Comparison of ENCODE assay signal across 17 cellular contexts in genomic region chr7:56811081-56811480, GRCh38.
DNase-seq lines count a peak whose midpoint lies in the region; ATAC-seq and TF ChIP-seq lines count a peak whose summit lies in the region.
"Had no signal": no experiment of that assay in that cellular context is flagged by ENCODE, and none has a peak within 500 bp of the region (broad histone marks: within the 10 kb centered on the region; RNA-seq: fewer than 3 reads in every experiment).

No MANE protein-coding gene starts in this region.

- H3K9ac ChIP-seq in SK-N-SH = no peak overlapping the region
- H3K9ac ChIP-seq: BLaER1 treated with 17β-estradiol and CSF1 and Interleukin-3, amounts not matched to agents 10 nM and 100 nM had no signal

- H3K4me2 ChIP-seq in SK-N-SH (no peak overlapping the region), osteoblast (ENCODE audit: insufficient read depth, low read length) (no peak overlapping the region)
- H3K4me2 ChIP-seq: A549; BLaER1 treated with 17β-estradiol and CSF1 and Interleukin-3, amounts not matched to agents 10 nM and 100 nM had no signal

- H3K9me2 ChIP-seq in SK-N-SH = no peaks in the 10 kb centered on the region

- 53% methylated on average over 14 of the region's 14 CpGs for WGBS in SK-N-SH (ENCODE audit: low lambda C conversion rate)
- 87% methylated on average over 13 of the region's 14 CpGs for WGBS in esophagus muscularis mucosa

- H3K27ac ChIP-seq in SK-N-SH (ENCODE audit: low read depth in 2 of 2, low read length in 1 of 2) = no peak overlapping the region
- H3K27ac ChIP-seq in esophagus muscularis mucosa (replicated peaks in 1 of 4) = no peak overlapping the region
- H3K27ac ChIP-seq in osteoblast (ENCODE audit: low read depth, low read length) = no peak overlapping the region
- H3K27ac ChIP-seq: 22Rv1; A549; BLaER1 treated with 17β-estradiol and CSF1 and Interleukin-3, amounts not matched to agents 10 nM and 100 nM; C4-2B had no signal

- DNase-seq in SK-N-SH = peak; percentile 6
- peak; percentile 4 for DNase-seq in GM13977 (ENCODE audit: low spot score)
- DNase-seq in esophagus muscularis mucosa (ENCODE audit: extremely low spot score) = peak; percentile 82
- DNase-seq in osteoblast (ENCODE audit: insufficient read length, low spot score, missing footprints) = peak; percentile 37
- no peak for DNase-seq in NCI-H226
- DNase-seq in stimulated activated CD8-positive, alpha-beta memory T cell treated with anti-CD3 and anti-CD28 coated beads, Interleukin-4, amount 100 ng/mL, for 48 hours = no peak
- DNase-seq: AML-193; CD4-positive, alpha-beta T cell; CD8-positive, alpha-beta T cell; DMS79 treated with DMSO at 0.1 percent for 48 hours; GF-D8 had no signal

- H4K20me1 ChIP-seq in SK-N-SH (ENCODE audit: insufficient read depth) (no peaks in the 10 kb centered on the region), osteoblast (ENCODE audit: insufficient read depth, low read length) (no peaks in the 10 kb centered on the region)
- H4K20me1 ChIP-seq: BLaER1 treated with 17β-estradiol and CSF1 and Interleukin-3, amounts not matched to agents 10 nM and 100 nM had no signal

- H3K79me2 ChIP-seq in SK-N-SH (ENCODE audit: insufficient read depth) (no peaks in the 10 kb centered on the region), osteoblast (ENCODE audit: insufficient read depth, low read length) (no peaks in the 10 kb centered on the region)

- H3K4me3 ChIP-seq in SK-N-SH (ENCODE audit: low read depth in 2 of 2, low read length in 1 of 2) (no peak overlapping the region), esophagus muscularis mucosa (no peak overlapping the region), osteoblast (ENCODE audit: insufficient read depth, low read length) (no peak overlapping the region)
- H3K4me3 ChIP-seq: A549; BLaER1 treated with 17β-estradiol and CSF1 and Interleukin-3, amounts not matched to agents 10 nM and 100 nM had no signal

- no peak for TF ChIP-seq POLR2A in esophagus muscularis mucosa (IDR thresholded peaks at IDR 0.05; ENCODE audit: low read depth)

- H3K9me3 ChIP-seq in SK-N-SH = no peaks in the 10 kb centered on the region
- peaks cover 0 to 19% (median 6%) of the 10 kb centered on the region in 4 donors for H3K9me3 ChIP-seq in esophagus muscularis mucosa
- no peaks in the 10 kb centered on the region for H3K9me3 ChIP-seq in osteoblast (ENCODE audit: low read depth, low read length)
- H3K9me3 ChIP-seq: A549 had no signal

- TF ChIP-seq CTCF in SK-N-SH (IDR thresholded peaks at IDR 0.05) (no peak), GM13977 (IDR thresholded peaks at IDR 0.05; ENCODE audit: extremely low read depth, insufficient read depth, missing control alignments) (no peak), esophagus muscularis mucosa (IDR thresholded peaks at IDR 0.05) (no peak), osteoblast (IDR thresholded peaks at IDR 0.05; ENCODE audit: extremely low read depth, low read depth, low read length) (no peak)

- CTCF ChIA-PET in SK-N-SH (lab: Yijun Ruan, JAX) = no interaction called here

- no peaks in the 10 kb centered on the region for H3K36me3 ChIP-seq in SK-N-SH (replicated peaks in 1 of 2; ENCODE audit: control insufficient read depth in 1 of 2, insufficient read depth in 2 of 2, low read length in 1 of 2)
- H3K36me3 ChIP-seq in esophagus muscularis mucosa = no peaks in the 10 kb centered on the region
- H3K36me3 ChIP-seq in osteoblast (ENCODE audit: insufficient read depth, low read length) = no peaks in the 10 kb centered on the region
- H3K36me3 ChIP-seq: BLaER1 treated with 17β-estradiol and CSF1 and Interleukin-3, amounts not matched to agents 10 nM and 100 nM had no signal

- H3F3A ChIP-seq in SK-N-SH (replicated peaks; ENCODE audit: insufficient read depth) = no peaks in the 10 kb centered on the region

- H2AFZ ChIP-seq in SK-N-SH (ENCODE audit: low read depth) = no peak overlapping the region
- H2AFZ ChIP-seq in osteoblast (ENCODE audit: low read length) = no peak overlapping the region

- H3K27me3 ChIP-seq in SK-N-SH (ENCODE audit: insufficient read depth) (no peaks in the 10 kb centered on the region), esophagus muscularis mucosa (no peaks in the 10 kb centered on the region), osteoblast (ENCODE audit: insufficient read depth, low read length) (no peaks in the 10 kb centered on the region)
- H3K27me3 ChIP-seq: BLaER1 treated with 17β-estradiol and CSF1 and Interleukin-3, amounts not matched to agents 10 nM and 100 nM had no signal

- in situ Hi-C loops in GM13977 (cut with MboI; ENCODE audit: low pct_unique_long_range_greater_than_20kb, low sequenced_read_pairs, unreplicated experiment) = no loop called here

- ATAC-seq in SK-N-SH treated with all-trans-retinoic acid at 6 μM for 48 hours (no peak), GM21447 (IDR thresholded peaks at IDR 0.05; ENCODE audit: unreplicated experiment) (no peak)
- ATAC-seq: A549; CD8-positive, alpha-beta T cell had no signal

- intact Hi-C loops in esophagus muscularis mucosa (cut with DNase I) = no loop called here

- TF ChIP-seq RAD21 in SK-N-SH (IDR thresholded peaks at IDR 0.05; ENCODE audit: low read length) = no peak

- H3K4me1 ChIP-seq in SK-N-SH (ENCODE audit: control insufficient read depth in 1 of 2, insufficient read depth in 2 of 2, low read depth in 1 of 2, low read length in 1 of 2) (no peaks in the 10 kb centered on the region), esophagus muscularis mucosa (no peaks in the 10 kb centered on the region), osteoblast (ENCODE audit: insufficient read depth, low read length) (no peaks in the 10 kb centered on the region)
- H3K4me1 ChIP-seq: A549; BLaER1 treated with 17β-estradiol and CSF1 and Interleukin-3, amounts not matched to agents 10 nM and 100 nM had no signal

- POLR2A ChIA-PET in SK-N-SH (lab: Yijun Ruan, JAX) = no interaction called here

- no peak for TF ChIP-seq EP300 in SK-N-SH (IDR thresholded peaks at IDR 0.05; ENCODE audit: borderline replicate concordance in 1 of 2, low read depth in 1 of 2, low read length in 1 of 2)
- TF ChIP-seq EP300 in esophagus muscularis mucosa (IDR thresholded peaks at IDR 0.05) = no peak

TF ChIP-seq in SK-N-SH, 30 proteins besides CTCF, POLR2A, EP300 and RAD21 (continues in another document):
- TF ChIP-seq, protein P1, sequence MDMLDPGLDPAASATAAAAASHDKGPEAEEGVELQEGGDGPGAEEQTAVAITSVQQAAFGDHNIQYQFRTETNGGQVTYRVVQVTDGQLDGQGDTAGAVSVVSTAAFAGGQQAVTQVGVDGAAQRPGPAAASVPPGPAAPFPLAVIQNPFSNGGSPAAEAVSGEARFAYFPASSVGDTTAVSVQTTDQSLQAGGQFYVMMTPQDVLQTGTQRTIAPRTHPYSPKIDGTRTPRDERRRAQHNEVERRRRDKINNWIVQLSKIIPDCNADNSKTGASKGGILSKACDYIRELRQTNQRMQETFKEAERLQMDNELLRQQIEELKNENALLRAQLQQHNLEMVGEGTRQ (IDR thresholded peaks at IDR 0.05; ENCODE audit: borderline replicate concordance, low read depth, low read length) = no peak
- TF ChIP-seq CHD2 (IDR thresholded peaks at IDR 0.05; ENCODE audit: low read length, partially characterized antibody) (no peak), TCF12 (IDR thresholded peaks at IDR 0.05) (no peak), USF1 (IDR thresholded peaks at IDR 0.05; ENCODE audit: borderline replicate concordance, low read depth) (no peak), ELF1 (IDR thresholded peaks at IDR 0.05) (no peak), EZH2phosphoT487 (IDR thresholded peaks at IDR 0.05; ENCODE audit: borderline replicate concordance, low read depth) (no peak)

TF ChIP-seq in SK-N-SH treated with all-trans-retinoic acid at 6 μM for 48 hours, 23 proteins besides CTCF, POLR2A, EP300 and RAD21:
- TF ChIP-seq ZNF565 (CRISPR knock-in tag; conservative IDR thresholded peaks at IDR 0.05; ENCODE audit: low read depth) (no peak), ZFP3 (CRISPR knock-in tag; IDR thresholded peaks at IDR 0.05) (no peak), GLIS3 (CRISPR knock-in tag; IDR thresholded peaks at IDR 0.05) (no peak), PPARA (CRISPR knock-in tag; IDR thresholded peaks at IDR 0.05; ENCODE audit: borderline replicate concordance) (no peak), ZNF8 (CRISPR knock-in tag; IDR thresholded peaks at IDR 0.05) (no peak), ZNF70 (CRISPR knock-in tag; IDR thresholded peaks at IDR 0.05) (no peak), OSR1 (CRISPR knock-in tag; IDR thresholded peaks at IDR 0.05) (no peak), ZC3H10 (CRISPR knock-in tag; IDR thresholded peaks at IDR 0.05) (no peak)
- TF ChIP-seq, protein P2, sequence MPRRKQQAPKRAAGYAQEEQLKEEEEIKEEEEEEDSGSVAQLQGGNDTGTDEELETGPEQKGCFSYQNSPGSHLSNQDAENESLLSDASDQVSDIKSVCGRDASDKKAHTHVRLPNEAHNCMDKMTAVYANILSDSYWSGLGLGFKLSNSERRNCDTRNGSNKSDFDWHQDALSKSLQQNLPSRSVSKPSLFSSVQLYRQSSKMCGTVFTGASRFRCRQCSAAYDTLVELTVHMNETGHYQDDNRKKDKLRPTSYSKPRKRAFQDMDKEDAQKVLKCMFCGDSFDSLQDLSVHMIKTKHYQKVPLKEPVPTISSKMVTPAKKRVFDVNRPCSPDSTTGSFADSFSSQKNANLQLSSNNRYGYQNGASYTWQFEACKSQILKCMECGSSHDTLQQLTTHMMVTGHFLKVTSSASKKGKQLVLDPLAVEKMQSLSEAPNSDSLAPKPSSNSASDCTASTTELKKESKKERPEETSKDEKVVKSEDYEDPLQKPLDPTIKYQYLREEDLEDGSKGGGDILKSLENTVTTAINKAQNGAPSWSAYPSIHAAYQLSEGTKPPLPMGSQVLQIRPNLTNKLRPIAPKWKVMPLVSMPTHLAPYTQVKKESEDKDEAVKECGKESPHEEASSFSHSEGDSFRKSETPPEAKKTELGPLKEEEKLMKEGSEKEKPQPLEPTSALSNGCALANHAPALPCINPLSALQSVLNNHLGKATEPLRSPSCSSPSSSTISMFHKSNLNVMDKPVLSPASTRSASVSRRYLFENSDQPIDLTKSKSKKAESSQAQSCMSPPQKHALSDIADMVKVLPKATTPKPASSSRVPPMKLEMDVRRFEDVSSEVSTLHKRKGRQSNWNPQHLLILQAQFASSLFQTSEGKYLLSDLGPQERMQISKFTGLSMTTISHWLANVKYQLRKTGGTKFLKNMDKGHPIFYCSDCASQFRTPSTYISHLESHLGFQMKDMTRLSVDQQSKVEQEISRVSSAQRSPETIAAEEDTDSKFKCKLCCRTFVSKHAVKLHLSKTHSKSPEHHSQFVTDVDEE (CRISPR knock-in tag; IDR thresholded peaks at IDR 0.05) = no peak

Comparison
In these comparisons a context has a peak if more than half of its experiments do, and no peak if none do; other contexts are left out.
1. DNase-seq: peak in SK-N-SH (single experiment), GM13977 (single experiment), esophagus muscularis mucosa (single experiment) and osteoblast (single experiment); none in NCI-H226 (single experiment) and stimulated activated CD8-positive, alpha-beta memory T cell treated with anti-CD3 and anti-CD28 coated beads, Interleukin-4, amount 100 ng/mL, for 48 hours (single experiment).